In the genomic region with DNA sequence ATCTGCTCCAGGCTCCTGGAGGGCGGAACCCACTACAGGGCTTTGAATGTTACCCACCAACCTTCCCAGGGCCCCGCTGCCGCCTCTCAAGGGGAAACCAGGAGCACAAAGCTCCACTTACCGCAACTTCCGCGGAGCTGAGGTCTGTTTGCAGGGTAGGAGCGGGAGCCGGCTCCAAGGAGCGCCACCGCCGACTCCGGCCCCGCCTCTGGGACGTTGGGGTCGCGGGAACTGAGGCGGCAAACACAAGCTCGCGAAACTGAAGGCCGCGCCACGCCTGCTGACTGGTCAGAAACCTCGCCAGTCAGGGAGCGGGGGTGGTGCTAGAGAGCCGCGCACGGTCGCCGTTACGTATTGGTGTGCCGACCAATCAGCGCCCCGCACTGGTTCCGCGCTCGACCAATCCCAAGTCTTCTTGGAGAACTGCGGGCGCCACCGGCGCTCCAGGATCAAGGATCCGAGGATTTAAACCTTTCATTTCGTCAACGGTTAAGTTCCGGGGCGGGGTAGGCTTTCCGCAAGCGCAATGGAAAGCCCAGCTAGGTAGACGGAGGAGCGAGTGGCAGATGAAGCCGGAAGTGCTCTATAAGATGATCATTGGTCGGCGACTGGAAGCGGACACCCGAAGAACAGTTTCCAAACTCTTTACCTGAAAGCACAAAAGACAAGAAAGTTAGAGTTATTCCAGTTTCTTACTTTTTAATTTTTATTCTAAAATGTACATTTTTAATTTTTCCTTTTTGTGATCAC, we compare ENCODE assay signal across 8 cellular contexts. TPM values are rescaled to one million over a fixed set of nuclear protein-coding genes. Genes with fewer than 3 reads are reported as not detected.
DNase-seq lines count a peak whose midpoint lies in the region; TF ChIP-seq lines count a peak whose summit lies in the region.

STIL (minus strand) TSS at position 233 of the 750 bp plus-strand sequence. CDS start 3,828 bp downstream, outside the sequence.

- no peaks in the 10 kb centered on the region for H3K9me3 Mint-ChIP-seq in HFFc6
- no peaks in the 10 kb centered on the region for H3K9me3 Mint-ChIP-seq in activated naive CD4-positive, alpha-beta T cell treated with anti-CD3 and anti-CD28 coated beads, Interleukin-2, amount 10 ng/mL, durations not matched to agents 7 days and 5 days

- CTCF ChIA-PET in activated naive CD4-positive, alpha-beta T cell treated with anti-CD3 and anti-CD28 coated beads, Interleukin-2, amount 10 ng/mL, durations not matched to agents 7 days and 5 days (lab: Charles Lee): interaction anchor here (0.6 to 1.9 kb wide), 3 partner anchors 16 to 21 kb away, joined by 3 to 5 read pairs (median 4); partner anchors contain the start of gene CMPK1

- TF ChIP-seq EP300 in suprapubic skin (IDR thresholded peaks at IDR 0.05): no peak

- H3K9me3 ChIP-seq in SK-N-MC (ENCODE audit: low read depth, low read length) (no peaks in the 10 kb centered on the region), suprapubic skin (no peaks in the 10 kb centered on the region)

- H3K36me3 Mint-ChIP-seq in HFFc6 (ENCODE audit: low read depth): no peaks in the 10 kb centered on the region
- H3K36me3 Mint-ChIP-seq in activated naive CD4-positive, alpha-beta T cell treated with anti-CD3 and anti-CD28 coated beads, Interleukin-2, amount 10 ng/mL, durations not matched to agents 7 days and 5 days: peaks cover 22% of the 10 kb centered on the region

- H3K4me3 ChIP-seq in NB4 (ENCODE audit: low read depth, low read length) (peak within 1 kb of the TSS; percentile 100), SK-N-MC (peak within 1 kb of the TSS; percentile 88), suprapubic skin (peak within 1 kb of the TSS; percentile 57)

- peak within 1 kb of the TSS; percentile 90 for H3K27ac Mint-ChIP-seq in HFFc6
- peak within 1 kb of the TSS; percentile 98 for H3K27ac Mint-ChIP-seq in activated naive CD4-positive, alpha-beta T cell treated with anti-CD3 and anti-CD28 coated beads, Interleukin-2, amount 10 ng/mL, durations not matched to agents 7 days and 5 days

- peak within 1 kb of the TSS; percentile 86 for H3K9ac ChIP-seq in SK-N-MC (ENCODE audit: insufficient read length)

- TF ChIP-seq POLR2A in NB4 (IDR thresholded peaks at IDR 0.05; ENCODE audit: extremely low read depth, insufficient read length) (peak; percentile 45), suprapubic skin (IDR thresholded peaks at IDR 0.05) (no peak)

- H3K36me3 ChIP-seq in SK-N-MC (ENCODE audit: insufficient read depth, low read length): peaks cover 15% of the 10 kb centered on the region
- H3K36me3 ChIP-seq in suprapubic skin: no peaks in the 10 kb centered on the region

- peak; percentile 32; the same call in 1 of the 2 replicates for TF ChIP-seq CTCF in HFFc6 (IDR thresholded peaks at IDR 0.05)
- no peak for TF ChIP-seq CTCF in NB4 (IDR thresholded peaks at IDR 0.05; ENCODE audit: low read depth, low read length)
- TF ChIP-seq CTCF in suprapubic skin (IDR thresholded peaks at IDR 0.05): no peak

- peaks cover 4% of the 10 kb centered on the region for H3K27me3 Mint-ChIP-seq in HFFc6 (ENCODE audit: insufficient read depth)
- no peaks in the 10 kb centered on the region for H3K27me3 Mint-ChIP-seq in activated naive CD4-positive, alpha-beta T cell treated with anti-CD3 and anti-CD28 coated beads, Interleukin-2, amount 10 ng/mL, durations not matched to agents 7 days and 5 days

- no peaks in the 10 kb centered on the region for H3K27me3 ChIP-seq in suprapubic skin

- 1% methylated on average over 44 of the region's 54 CpGs for WGBS in suprapubic skin

- peaks cover 30% of the 10 kb centered on the region for H3K4me1 Mint-ChIP-seq in HFFc6 (ENCODE audit: low read depth)
- peaks cover 31% of the 10 kb centered on the region for H3K4me1 Mint-ChIP-seq in activated naive CD4-positive, alpha-beta T cell treated with anti-CD3 and anti-CD28 coated beads, Interleukin-2, amount 10 ng/mL, durations not matched to agents 7 days and 5 days

- H3K4me3 Mint-ChIP-seq in HFFc6: peak within 1 kb of the TSS; percentile 94
- H3K4me3 Mint-ChIP-seq in activated naive CD4-positive, alpha-beta T cell treated with anti-CD3 and anti-CD28 coated beads, Interleukin-2, amount 10 ng/mL, durations not matched to agents 7 days and 5 days: peak within 1 kb of the TSS; percentile 79

- H3K27ac ChIP-seq in SK-N-MC (peak within 1 kb of the TSS; percentile 94), suprapubic skin (peak within 1 kb of the TSS; percentile 63)

- H3K4me1 ChIP-seq in suprapubic skin: peaks cover 11% of the 10 kb centered on the region

- DNase-seq in GM04503 (ENCODE audit: low read depth): peak; percentile 97
- DNase-seq in HFFc6: peak; percentile 99
- DNase-seq in NB4 (ENCODE audit: low read depth): peak; percentile 100
- DNase-seq in SK-N-MC (ENCODE audit: low read depth, low spot score): peak; percentile 99
- DNase-seq in activated naive CD4-positive, alpha-beta T cell treated with anti-CD3 and anti-CD28 coated beads, Interleukin-2, amount 10 ng/mL, durations not matched to agents 7 days and 5 days: peak; percentile 99
- DNase-seq in germinal center (ENCODE audit: low spot score): peak; percentile 99
- DNase-seq in non-pigmented ciliary epithelial cell (ENCODE audit: low read depth): peak; percentile 99
- peak; percentile 99 to 100 for DNase-seq in suprapubic skin (ENCODE audit: low spot score in 2 of 2)

RNA-seq across cellular contexts. Expression of gene STIL, which starts in this region (rescaled TPM):
- total RNA-seq in HFFc6 (2021; fragmentation: NEBNext Ultra II Directional; extraction: Animal tissue kit (Norgen Biotek cat#: 25700)): 10 to 100 TPM in 5 of 6 experiments, 1 to 10 TPM in 1; 7.9 to 16.0 (median 13.6) TPM
- total RNA-seq in suprapubic skin: 1 to 10 TPM; 2.8 to 4.2 (median 4.0) TPM

Comparison
In these comparisons a context has a peak if more than half of its experiments do, and no peak if none do; other contexts are left out.
1. Peak in every context shown above with its lines: DNase-seq, H3K4me3 ChIP-seq and H3K27ac ChIP-seq.